ENCODE assay signal across 10 cellular contexts in the genomic region with DNA sequence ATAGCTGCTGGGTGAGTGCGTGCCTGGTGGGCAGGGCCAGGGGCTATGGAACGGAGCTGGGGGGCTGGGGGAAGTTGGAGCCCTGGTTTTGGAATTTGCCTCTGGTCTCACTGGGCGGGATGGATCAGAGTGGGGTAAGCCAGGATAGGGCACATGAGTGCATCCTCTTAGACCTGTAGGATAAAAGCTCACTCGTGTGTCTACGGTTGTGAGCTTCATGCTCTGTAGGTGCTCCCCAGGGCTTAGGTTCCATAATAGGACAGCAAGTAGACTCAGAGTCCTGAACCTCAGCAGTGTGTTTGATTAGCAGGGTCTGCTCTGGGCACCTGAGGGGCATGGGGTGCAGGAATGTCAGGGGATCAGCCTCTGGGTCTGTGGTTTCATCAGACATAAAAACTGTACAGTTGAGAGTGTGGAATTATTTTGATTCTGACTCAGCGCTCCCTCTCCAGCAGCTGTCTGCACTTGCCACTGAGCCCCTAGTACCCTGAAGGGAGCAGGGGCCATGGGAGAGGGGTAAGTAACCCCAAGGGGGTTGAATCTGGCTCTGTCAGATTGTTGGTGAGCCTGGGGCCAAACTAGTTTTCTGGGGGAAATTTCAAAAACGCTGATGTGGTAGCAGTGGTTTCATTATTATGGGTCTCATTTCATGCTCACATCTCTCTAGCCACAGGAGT.
DNase-seq lines count a peak whose midpoint lies in the region; ATAC-seq, FAIRE-seq and TF ChIP-seq lines count a peak whose summit lies in the region.
"Had no signal": no experiment of that assay in that cellular context is flagged by ENCODE, and none has a peak within 500 bp of the region (broad histone marks: within the 10 kb centered on the region; RNA-seq: fewer than 3 reads in every experiment).

No MANE protein-coding gene starts in this region.

- no peak overlapping the region for H3K4me3 Mint-ChIP-seq in activated CD8-positive, alpha-beta T cell treated with anti-CD3 and anti-CD28 coated beads for 36 hours
- H3K4me3 Mint-ChIP-seq: central memory CD8-positive, alpha-beta T cell had no signal

- no peaks in the 10 kb centered on the region for H3K79me2 ChIP-seq in osteoblast (ENCODE audit: insufficient read depth, low read length)

- H3K9me3 ChIP-seq in osteoblast (ENCODE audit: low read depth, low read length) (no peaks in the 10 kb centered on the region), upper lobe of right lung (no peaks in the 10 kb centered on the region)

- H4K20me1 ChIP-seq in osteoblast (ENCODE audit: insufficient read depth, low read length): peaks cover 10% of the 10 kb centered on the region

- CTCF ChIA-PET in activated CD8-positive, alpha-beta T cell treated with anti-CD3 and anti-CD28 coated beads for 36 hours (lab: Charles Lee): interaction anchor here (0.8 to 4.1 kb wide), 11 partner anchors 19 to 166 kb away, joined by 3 to 29 read pairs (median 9); no protein-coding TSS in a partner anchor

- H3K27ac ChIP-seq in osteoblast (ENCODE audit: low read depth, low read length) (no peak overlapping the region), upper lobe of right lung (no peak overlapping the region)

- H2AFZ ChIP-seq in osteoblast (ENCODE audit: low read length): no peak overlapping the region

- peak overlapping the region; percentile 89 for H3K27ac Mint-ChIP-seq in activated CD8-positive, alpha-beta T cell treated with anti-CD3 and anti-CD28 coated beads for 36 hours

- no peak for TF ChIP-seq POLR2A in GM12891 (IDR thresholded peaks at IDR 0.05; ENCODE audit: low read depth, low read length)

- no peak for FAIRE-seq in GM12891 (lab: Jason Lieb, UNC)

- POLR2A ChIA-PET in activated CD8-positive, alpha-beta T cell treated with anti-CD3 and anti-CD28 coated beads for 36 hours (lab: Charles Lee): interaction anchor here (0.9 to 6.0 kb wide), 3 partner anchors 17 to 73 kb away, joined by 3 to 63 read pairs (median 43); no protein-coding TSS in a partner anchor

- H3K27me3 ChIP-seq in osteoblast (ENCODE audit: insufficient read depth, low read length) (peaks cover 26% of the 10 kb centered on the region), upper lobe of right lung (no peaks in the 10 kb centered on the region)

- H3K4me1 ChIP-seq in osteoblast (ENCODE audit: insufficient read depth, low read length) (peaks cover 15% of the 10 kb centered on the region), upper lobe of right lung (peaks cover 26% of the 10 kb centered on the region)

- H3K27me3 Mint-ChIP-seq in activated CD8-positive, alpha-beta T cell treated with anti-CD3 and anti-CD28 coated beads for 36 hours: peaks cover 2% of the 10 kb centered on the region
- H3K27me3 Mint-ChIP-seq: central memory CD8-positive, alpha-beta T cell had no signal

- DNase-seq in GM12891 (ENCODE audit: insufficient read length, low spot score) (peak; percentile 37), osteoblast (ENCODE audit: insufficient read length, low spot score, missing footprints) (peak; percentile 94), upper lobe of right lung (no peak), ecto neural progenitor cell (ENCODE audit: low spot score) (no peak), D341Med (ENCODE audit: low spot score) (no peak)
- DNase-seq in activated CD8-positive, alpha-beta T cell treated with anti-CD3 and anti-CD28 coated beads for 36 hours: no peak
- DNase-seq: stimulated activated CD4-positive, alpha-beta T cell treated with anti-CD3 and anti-CD28 coated beads, Interleukin-4, amount 100 ng/mL, for 1 hour had no signal

- no peaks in the 10 kb centered on the region for H3K36me3 ChIP-seq in osteoblast (ENCODE audit: insufficient read depth, low read length)
- no peaks in the 10 kb centered on the region for H3K36me3 ChIP-seq in upper lobe of right lung

- intact Hi-C loops in activated CD8-positive, alpha-beta T cell treated with anti-CD3 and anti-CD28 coated beads for 36 hours (cut with micrococcal nuclease): no loop called here
- intact Hi-C loops in upper lobe of right lung (cut with DNase I): no loop called here

- H3K4me2 ChIP-seq in osteoblast (ENCODE audit: insufficient read depth, low read length): peak overlapping the region; percentile 46

- peaks cover 9% of the 10 kb centered on the region for H3K36me3 Mint-ChIP-seq in activated CD8-positive, alpha-beta T cell treated with anti-CD3 and anti-CD28 coated beads for 36 hours (ENCODE audit: low read depth)

- H3K4me3 ChIP-seq in osteoblast (ENCODE audit: insufficient read depth, low read length) (no peak overlapping the region), upper lobe of right lung (no peak overlapping the region)

- ATAC-seq in GM21786 (IDR thresholded peaks at IDR 0.05; ENCODE audit: unreplicated experiment) (peak; percentile 21), upper lobe of right lung (no peak)
- ATAC-seq in activated CD8-positive, alpha-beta T cell treated with anti-CD3 and anti-CD28 coated beads for 36 hours: no peak
- ATAC-seq: activated CD4-positive, CD25-positive, alpha-beta regulatory T cell treated with anti-CD3 and anti-CD28 coated beads, Interleukin-2, amount 50 U/mL, for 24 hours had no signal

- no peaks in the 10 kb centered on the region for H3K9me3 Mint-ChIP-seq in activated CD8-positive, alpha-beta T cell treated with anti-CD3 and anti-CD28 coated beads for 36 hours
- H3K9me3 Mint-ChIP-seq: central memory CD8-positive, alpha-beta T cell had no signal

- no peak for TF ChIP-seq CTCF in activated CD8-positive, alpha-beta T cell treated with anti-CD3 and anti-CD28 coated beads for 36 hours (IDR thresholded peaks at IDR 0.05)
- TF ChIP-seq CTCF in osteoblast (IDR thresholded peaks at IDR 0.05; ENCODE audit: extremely low read depth, low read depth, low read length) (no peak), upper lobe of right lung (IDR thresholded peaks at IDR 0.05) (no peak)

- H3K4me1 Mint-ChIP-seq in activated CD8-positive, alpha-beta T cell treated with anti-CD3 and anti-CD28 coated beads for 36 hours (ENCODE audit: low read depth): peaks cover 55% of the 10 kb centered on the region

TF ChIP-seq in GM12891, 5 proteins besides CTCF, POLR2A, EP300 and RAD21:
- no peak for TF ChIP-seq POU2F2 (IDR thresholded peaks at IDR 0.05; ENCODE audit: low read depth, low read length)
- no peak for TF ChIP-seq SPI1 (IDR thresholded peaks at IDR 0.05; ENCODE audit: low read depth, low read length)
- TF ChIP-seq POLR2AphosphoS5 (IDR thresholded peaks at IDR 0.05; ENCODE audit: low read depth, low read length): no peak
- TF ChIP-seq TAF1 (IDR thresholded peaks at IDR 0.05; ENCODE audit: low read depth, low read length): no peak
- no peak for TF ChIP-seq PAX5 (IDR thresholded peaks at IDR 0.05; ENCODE audit: insufficient read depth, low read length, severe bottlenecking)

Comparison
In these comparisons a context has a peak if more than half of its experiments do, and no peak if none do; other contexts are left out.
1. DNase-seq: peak in GM12891 (single experiment) and osteoblast (single experiment); none in activated CD8-positive, alpha-beta T cell treated with anti-CD3 and anti-CD28 coated beads for 36 hours (single experiment), upper lobe of right lung (single experiment), ecto neural progenitor cell (single experiment) and D341Med (single experiment).